Comparison of ENCODE assay signal across 8 cellular contexts in the genomic region with DNA sequence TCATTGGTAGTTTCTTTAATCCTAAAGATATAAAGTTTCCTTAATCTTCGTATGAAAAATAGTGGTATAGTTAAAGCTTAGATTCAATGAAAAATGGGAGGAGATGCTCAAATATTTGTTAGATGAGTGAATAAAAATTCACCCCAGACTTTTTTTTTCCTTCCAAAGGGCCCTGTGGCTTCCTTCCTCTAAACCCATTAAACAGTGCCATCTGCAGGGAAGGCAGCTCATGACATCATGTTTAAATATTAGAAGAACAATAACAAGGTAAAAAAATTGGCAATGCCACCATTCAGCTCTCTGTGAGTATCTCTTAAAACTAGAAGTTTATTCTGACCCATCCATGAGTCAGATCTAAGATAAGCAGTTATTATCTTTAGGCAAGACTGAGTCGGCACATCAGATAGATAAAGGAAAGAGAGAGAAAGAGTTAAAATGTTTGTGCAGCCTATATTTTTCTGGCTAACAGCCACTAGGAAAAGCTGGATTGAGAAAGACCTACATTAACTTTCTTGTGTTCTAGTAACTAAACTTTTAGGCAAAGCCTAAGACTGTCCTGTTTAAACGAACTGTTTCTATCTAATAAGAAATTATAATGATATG. TPM values are rescaled to one million over a fixed set of nuclear protein-coding genes. Genes with fewer than 3 reads are reported as not detected.
DNase-seq lines count a peak whose midpoint lies in the region; ATAC-seq, FAIRE-seq and TF ChIP-seq lines count a peak whose summit lies in the region.

No MANE protein-coding gene starts in this region.

- H3K36me3 ChIP-seq in pancreas: no peaks in the 10 kb centered on the region

- no peak for FAIRE-seq in pancreas (lab: Jason Lieb, UNC)

- WGBS in pancreas, 2 donors: 27 to 40% methylated on average over 3 of the region's 3 CpGs

- no peaks in the 10 kb centered on the region for H3K4me1 ChIP-seq in pancreas

- ATAC-seq in pancreas (peak in 3 of 4 donors; percentile 59 to 90 (median 72)), GM19035 (IDR thresholded peaks at IDR 0.05; ENCODE audit: unreplicated experiment) (no peak)

- TF ChIP-seq CTCF in GM12873 (IDR thresholded peaks at IDR 0.05; ENCODE audit: insufficient read depth, low read depth, low read length, missing control alignments) (peak; percentile 42), pancreas (IDR thresholded peaks at IDR 0.05) (peak in 2 of 4 donors; percentile 12 to 46)

- peaks cover 0 to 4% (median 0%) of the 10 kb centered on the region in 4 donors for H3K9me3 ChIP-seq in pancreas

- no peak overlapping the region for H3K27ac ChIP-seq in pancreas

- no peak overlapping the region for H3K4me3 ChIP-seq in pancreas

- DNase-seq in AG20443 (ENCODE audit: low spot score) (peak; percentile 53), NCI-H774 (lab: John Stamatoyannopoulos, UW) (peak; percentile 48), dermis blood vessel endothelial cell (peak; percentile 70), pancreas (peak in 3 of 6 donors; percentile 17 to 32 (median 21)), NCI-H2227 (lab: John Stamatoyannopoulos, UW; ENCODE audit: unreplicated experiment) (no peak), GF-D8 (lab: John Stamatoyannopoulos, UW) (no peak)

- intact Hi-C loops in pancreas (cut with DNase I): loop anchor here in 2 of 3 donors (10.0 kb wide), 1 partner anchor 94 kb away; no protein-coding TSS in a partner anchor

- no peaks in the 10 kb centered on the region for H3K27me3 ChIP-seq in pancreas

RNA-seq across cellular contexts. Expression of gene OOSP1, which starts 19.1 kb away (rescaled TPM):
- total RNA-seq in dermis blood vessel endothelial cell: not detected in 2 replicates
- not detected for total RNA-seq in pancreas
- polyA plus RNA-seq in pancreas: not detected

RNA-seq across cellular contexts. Expression of gene OOSP3, which starts 40.5 kb away (rescaled TPM):
- total RNA-seq in dermis blood vessel endothelial cell (not detected in 2 replicates), pancreas (not detected)
- polyA plus RNA-seq in pancreas: not detected

RNA-seq across cellular contexts. Expression of gene OOSP4A, which starts 44.7 kb away (rescaled TPM):
- not detected in 2 replicates for total RNA-seq in dermis blood vessel endothelial cell
- total RNA-seq in pancreas: not detected
- not detected for polyA plus RNA-seq in pancreas

RNA-seq across cellular contexts. Expression of gene TCN1, which starts 52.8 kb away (rescaled TPM):
- 0.17 TPM in 1 of 2 replicates, not detected in the other for total RNA-seq in dermis blood vessel endothelial cell
- 10 to 100 TPM in 3 of 6 donors, 1 to 10 TPM in 3; 3.1 to 52.2 (median 9.6) TPM for total RNA-seq in pancreas
- under 1 TPM; 0.11 to 0.80 TPM for polyA plus RNA-seq in pancreas

Comparison
In these comparisons a context has a peak if more than half of its experiments do, and no peak if none do; other contexts are left out.
1. DNase-seq: peak in AG20443 (single experiment), NCI-H774 (single experiment) and dermis blood vessel endothelial cell (single experiment); none in NCI-H2227 (single experiment) and GF-D8 (single experiment).